Comparison of ENCODE assay signal across 13 cellular contexts in the genomic region with DNA sequence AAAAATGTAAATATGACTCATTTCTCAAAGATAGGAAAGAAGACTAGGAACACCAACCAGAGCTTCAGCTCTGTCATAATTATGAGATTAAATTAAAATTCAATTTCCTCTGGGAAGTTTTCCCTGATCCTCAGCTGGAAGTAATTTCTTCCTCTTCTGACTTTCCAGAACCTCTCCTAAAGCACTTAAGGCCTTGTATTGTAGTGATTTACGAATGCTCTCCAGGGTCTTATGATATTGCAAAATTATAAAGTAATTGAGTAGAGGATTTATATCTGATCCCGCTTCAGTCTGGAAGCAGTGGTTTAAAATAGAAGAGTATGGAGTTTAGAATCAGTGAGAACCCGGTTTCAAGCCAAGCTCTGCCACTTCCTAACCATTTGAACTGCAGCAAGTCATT.
A peak's percentile ranks its signal among the peaks of the same experiment; 100 is the strongest.
DNase-seq lines count a peak whose midpoint lies in the region; ATAC-seq lines count a peak whose summit lies in the region.
"Had no signal": no experiment of that assay in that cellular context is flagged by ENCODE, and none has a peak within 500 bp of the region (broad histone marks: within the 10 kb centered on the region; RNA-seq: fewer than 3 reads in every experiment).

No MANE protein-coding gene starts in this region.

- H3K36me3 ChIP-seq in mesenchymal stem cell (ENCODE audit: control insufficient read depth in 1 of 2, insufficient read depth in 2 of 2, low read depth in 1 of 2, low read length in 2 of 2), result no peaks in the 10 kb centered on the region
- H3K36me3 ChIP-seq: esophagus squamous epithelium, pancreas had no signal

- H3K4me3 Mint-ChIP-seq in activated T-cell treated with anti-CD3 and anti-CD28 coated beads, Interleukin-2, amount 50 U/mL, for 72 hours, result no peak overlapping the region
- no peak overlapping the region for H3K4me3 Mint-ChIP-seq in effector memory CD8-positive, alpha-beta T cell
- H3K4me3 Mint-ChIP-seq: memory B cell had no signal

- no peak overlapping the region for H3K4me2 ChIP-seq in mesenchymal stem cell (ENCODE audit: low read length, poor library complexity, severe bottlenecking)

- no peak overlapping the region for H2AK5ac ChIP-seq in mesenchymal stem cell (ENCODE audit: low read length, severe bottlenecking)

- H3K18ac ChIP-seq in mesenchymal stem cell (ENCODE audit: low read depth in 1 of 2, low read length in 2 of 2), result no peak overlapping the region

- H2BK120ac ChIP-seq in mesenchymal stem cell (ENCODE audit: low read depth, low read length), result no peak overlapping the region

- peaks cover 18% of the 10 kb centered on the region for H3K4me1 Mint-ChIP-seq in activated T-cell treated with anti-CD3 and anti-CD28 coated beads, Interleukin-2, amount 50 U/mL, for 72 hours (ENCODE audit: low read depth)
- H3K4me1 Mint-ChIP-seq in effector memory CD8-positive, alpha-beta T cell (ENCODE audit: low read depth in 2 of 2), result no peaks in the 10 kb centered on the region
- H3K4me1 Mint-ChIP-seq: memory B cell had no signal

- no peak overlapping the region for H3K4me3 ChIP-seq in mesenchymal stem cell (ENCODE audit: insufficient read depth in 1 of 2, low read depth in 1 of 2, low read length in 2 of 2)
- H3K4me3 ChIP-seq: esophagus squamous epithelium, pancreas had no signal

- no peak overlapping the region for H3K4ac ChIP-seq in mesenchymal stem cell (ENCODE audit: low read depth in 1 of 2, low read length in 2 of 2)

- no peaks in the 10 kb centered on the region for H3K79me1 ChIP-seq in mesenchymal stem cell (replicated peaks; ENCODE audit: low read length, poor library complexity, severe bottlenecking)

- peaks cover 21% of the 10 kb centered on the region for H3K27me3 Mint-ChIP-seq in activated T-cell treated with anti-CD3 and anti-CD28 coated beads, Interleukin-2, amount 50 U/mL, for 72 hours (ENCODE audit: low read depth)
- no peaks in the 10 kb centered on the region for H3K27me3 Mint-ChIP-seq in effector memory CD8-positive, alpha-beta T cell

- no peaks in the 10 kb centered on the region for H3K27me3 ChIP-seq in mesenchymal stem cell (ENCODE audit: control insufficient read depth in 1 of 2, insufficient read depth in 1 of 2, low read length in 2 of 2)
- H3K27me3 ChIP-seq: esophagus squamous epithelium, pancreas had no signal

- no peaks in the 10 kb centered on the region for H3K36me3 Mint-ChIP-seq in activated T-cell treated with anti-CD3 and anti-CD28 coated beads, Interleukin-2, amount 50 U/mL, for 72 hours (ENCODE audit: insufficient read depth in 2 of 2)
- no peaks in the 10 kb centered on the region for H3K36me3 Mint-ChIP-seq in effector memory CD8-positive, alpha-beta T cell (ENCODE audit: insufficient read depth)
- H3K36me3 Mint-ChIP-seq: memory B cell had no signal

- H2BK15ac ChIP-seq in mesenchymal stem cell (ENCODE audit: low read depth, poor library complexity, severe bottlenecking), result no peak overlapping the region

- H3K9me3 Mint-ChIP-seq in activated T-cell treated with anti-CD3 and anti-CD28 coated beads, Interleukin-2, amount 50 U/mL, for 72 hours, result no peaks in the 10 kb centered on the region
- no peaks in the 10 kb centered on the region for H3K9me3 Mint-ChIP-seq in effector memory CD8-positive, alpha-beta T cell
- H3K9me3 Mint-ChIP-seq: memory B cell had no signal

- no peak overlapping the region for H3K14ac ChIP-seq in mesenchymal stem cell (ENCODE audit: low read length in 2 of 2)

- no peak overlapping the region for H4K8ac ChIP-seq in mesenchymal stem cell (ENCODE audit: low read length)

- no peak overlapping the region for H3K9ac ChIP-seq in mesenchymal stem cell (ENCODE audit: low read length)

- H2BK5ac ChIP-seq in mesenchymal stem cell (ENCODE audit: low read depth, low read length, poor library complexity, severe bottlenecking), result no peak overlapping the region

- no peak for DNase-seq in activated T-cell treated with anti-CD3 and anti-CD28 coated beads, Interleukin-2, amount 50 U/mL, for 72 hours
- DNase-seq in activated T-cell treated with anti-CD3 and anti-CD28 coated beads, Interleukin-2, amount 50 U/mL, for 48 hours, result no peak
- DNase-seq in mesenchymal stem cell (no peak), T1000 (lab: John Stamatoyannopoulos, UW) (no peak), SKM-1 (lab: John Stamatoyannopoulos, UW; ENCODE audit: unreplicated experiment) (no peak)
- DNase-seq in effector memory CD8-positive, alpha-beta T cell, result no peak
- DNase-seq: esophagus squamous epithelium; pancreas; SHP77; stimulated activated CD8-positive, alpha-beta memory T cell treated with anti-CD3 and anti-CD28 coated beads, Interleukin-4, amount 100 ng/mL, for 48 hours had no signal

- H2AFZ ChIP-seq in mesenchymal stem cell (ENCODE audit: low read depth, low read length), result no peak overlapping the region

- no peaks in the 10 kb centered on the region for H3K9me3 ChIP-seq in mesenchymal stem cell (ENCODE audit: control insufficient read depth, low read length)
- H3K9me3 ChIP-seq: esophagus squamous epithelium, pancreas had no signal

- H2BK12ac ChIP-seq in mesenchymal stem cell (ENCODE audit: low read length in 2 of 2), result no peak overlapping the region

- no peaks in the 10 kb centered on the region for H3K4me1 ChIP-seq in mesenchymal stem cell (ENCODE audit: control insufficient read depth, insufficient read depth, low read depth, low read length)
- H3K4me1 ChIP-seq: esophagus squamous epithelium, pancreas had no signal

- ATAC-seq in activated T-cell treated with anti-CD3 and anti-CD28 coated beads, Interleukin-2, amount 50 U/mL, for 72 hours (replicated peaks in 1 of 2), result peak; percentile 2 to 5
- ATAC-seq in HG02623 (IDR thresholded peaks at IDR 0.05; ENCODE audit: unreplicated experiment) (peak; percentile 11), HG03342 (IDR thresholded peaks at IDR 0.05; ENCODE audit: unreplicated experiment) (peak; percentile 11)
- no peak for ATAC-seq in effector memory CD8-positive, alpha-beta T cell (replicated peaks)
- ATAC-seq: pancreas had no signal

- 89% methylated on average over 2 of the region's 3 CpGs for WGBS in mesenchymal stem cell

- peak overlapping the region; percentile 47 for H3K27ac ChIP-seq in mesenchymal stem cell (ENCODE audit: low read length, poor library complexity, severe bottlenecking)
- H3K27ac ChIP-seq: esophagus squamous epithelium, pancreas had no signal

- no peak overlapping the region for H3K23ac ChIP-seq in mesenchymal stem cell (ENCODE audit: low read length in 2 of 2)

- H3K27ac Mint-ChIP-seq in activated T-cell treated with anti-CD3 and anti-CD28 coated beads, Interleukin-2, amount 50 U/mL, for 72 hours, result no peak overlapping the region
- no peak overlapping the region for H3K27ac Mint-ChIP-seq in effector memory CD8-positive, alpha-beta T cell
- H3K27ac Mint-ChIP-seq: memory B cell had no signal

- no peak overlapping the region for H4K91ac ChIP-seq in mesenchymal stem cell (ENCODE audit: low read length)
